Comparison of ENCODE assay signal across 21 cellular contexts in the genomic region with DNA sequence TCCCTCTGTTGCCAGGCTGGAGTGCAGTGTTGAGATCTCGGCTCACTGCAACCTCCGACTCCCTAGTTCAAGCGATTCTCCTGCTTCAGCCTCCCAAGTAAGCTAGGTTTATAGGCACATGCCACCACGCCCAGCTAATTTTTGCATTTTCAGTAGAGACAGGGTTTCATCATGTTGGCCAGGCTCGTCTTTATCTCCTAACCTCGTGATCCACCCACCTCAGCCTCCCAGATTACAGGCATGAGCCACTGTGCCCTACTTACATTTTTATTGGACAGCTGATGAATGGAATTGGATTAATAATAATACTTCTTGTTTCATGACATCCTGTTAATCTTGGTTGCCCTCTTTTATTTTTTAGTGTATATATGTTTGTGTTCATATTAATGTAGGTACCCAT. TPM values are rescaled to one million over a fixed set of nuclear protein-coding genes. Genes with fewer than 3 reads are reported as not detected.
DNase-seq lines count a peak whose midpoint lies in the region; ATAC-seq, FAIRE-seq and TF ChIP-seq lines count a peak whose summit lies in the region.
"Had no signal": no experiment of that assay in that cellular context is flagged by ENCODE, and none has a peak within 500 bp of the region (broad histone marks: within the 10 kb centered on the region; RNA-seq: fewer than 3 reads in every experiment).

No MANE protein-coding gene starts in this region.

- H3K4me3 ChIP-seq in fibroblast of villous mesenchyme (ENCODE audit: low read depth, low read length) (no peak overlapping the region), pancreas (no peak overlapping the region)
- H3K4me3 ChIP-seq: A549, GM23338 had no signal

- H3K4me1 ChIP-seq in pancreas: no peaks in the 10 kb centered on the region
- H3K4me1 ChIP-seq: A549 had no signal

- DNase-seq in OCI-M1 (lab: John Stamatoyannopoulos, UW) (peak; percentile 88), fibroblast of villous mesenchyme (ENCODE audit: low read depth) (peak; percentile 41), omental fat pad (ENCODE audit: low spot score) (no peak), pancreas (no peak)
- no peak for DNase-seq in activated CD4-positive, alpha-beta T cell treated with anti-CD3 and anti-CD28 coated beads, Interleukin-2, amount 50 U/mL, for 48 hours
- DNase-seq in stimulated activated CD4-positive, alpha-beta T cell treated with anti-CD3 and anti-CD28 coated beads, Interleukin-1b, Interleukin-23, amount 100 ng/mL, for 48 hours: no peak
- DNase-seq: BE2C; CD8-positive, alpha-beta T cell; COR-L47; DMS153; DND-41; GDM1; H7 had no signal

- WGBS in pancreas, 2 donors: 62 to 79% methylated on average over 6 of the region's 6 CpGs

- H3K27me3 ChIP-seq in pancreas: no peaks in the 10 kb centered on the region
- H3K27me3 ChIP-seq: BE2C had no signal

- intact Hi-C loops in pancreas (cut with DNase I): no loop called here

- H3K36me3 ChIP-seq in pancreas: no peaks in the 10 kb centered on the region
- H3K36me3 ChIP-seq: BE2C had no signal

- no peak for FAIRE-seq in pancreas (lab: Jason Lieb, UNC)
- FAIRE-seq: A549, D721Med had no signal

- ATAC-seq in omental fat pad (ENCODE audit: low FRiP score): peak; percentile 50
- ATAC-seq in GM21737 (IDR thresholded peaks at IDR 0.05; ENCODE audit: unreplicated experiment): no peak
- no peak for ATAC-seq in pancreas
- ATAC-seq: A549; CD8-positive, alpha-beta T cell; GM23338 had no signal

- H3K27ac ChIP-seq in pancreas: no peak overlapping the region
- H3K27ac ChIP-seq: A549, C4-2B had no signal

- no peaks in the 10 kb centered on the region for H3K9me3 ChIP-seq in pancreas
- H3K9me3 ChIP-seq: BE2C had no signal

- TF ChIP-seq CTCF in fibroblast of villous mesenchyme (IDR thresholded peaks at IDR 0.05; ENCODE audit: insufficient read depth, low read depth, low read length) (no peak), omental fat pad (IDR thresholded peaks at IDR 0.05) (no peak), pancreas (IDR thresholded peaks at IDR 0.05) (no peak)

RNA-seq across cellular contexts. Expression of a gene that starts 3.0 kb away (rescaled TPM):
- total RNA-seq in fibroblast of villous mesenchyme: not detected in 2 replicates
- total RNA-seq in omental fat pad: not detected
- total RNA-seq in pancreas: not detected
- polyA plus RNA-seq in pancreas: not detected
- total RNA-seq: CD8-positive, alpha-beta T cell; GM23338; H7; HT-29 had no signal
- polyA plus RNA-seq: A549, AG04450, GM23338, IgD-negative memory B cell had no signal

RNA-seq across cellular contexts. Expression of a gene that starts 29.2 kb away (rescaled TPM):
- 52.8 and 61.3 TPM in 2 replicates for total RNA-seq in fibroblast of villous mesenchyme
- total RNA-seq in omental fat pad: 10 to 100 TPM; 27.8 to 59.4 (median 54.5) TPM
- total RNA-seq in pancreas: 1 to 10 TPM in 4 of 6 donors, under 1 TPM in 2; 0.37 to 2.5 (median 1.4) TPM
- 1 to 10 TPM; 4.0 to 4.2 TPM for polyA plus RNA-seq in pancreas
- total RNA-seq: CD8-positive, alpha-beta T cell had no signal
- polyA plus RNA-seq: IgD-negative memory B cell had no signal

Comparison
In these comparisons a context has a peak if more than half of its experiments do, and no peak if none do; other contexts are left out.
1. DNase-seq: peak in OCI-M1 (single experiment) and fibroblast of villous mesenchyme (single experiment); none in omental fat pad (single experiment), pancreas (0 of 6), activated CD4-positive, alpha-beta T cell treated with anti-CD3 and anti-CD28 coated beads, Interleukin-2, amount 50 U/mL, for 48 hours (0 of 2) and stimulated activated CD4-positive, alpha-beta T cell treated with anti-CD3 and anti-CD28 coated beads, Interleukin-1b, Interleukin-23, amount 100 ng/mL, for 48 hours (single experiment).
2. RNA of a gene that starts 29.2 kb away (total RNA-seq): 52.8 to 61.3 TPM in fibroblast of villous mesenchyme and 27.8 to 59.4 TPM in omental fat pad; 0.37 to 2.5 TPM in pancreas; every median in the first group is over 4 times any median in the second.